Comparison of ENCODE assay signal across 16 cellular contexts in genomic region chr6:157551041-157551832, GRCh38.
A peak's percentile ranks its signal among the peaks of the same experiment; 100 is the strongest.
DNase-seq lines count a peak whose midpoint lies in the region; ATAC-seq and TF ChIP-seq lines count a peak whose summit lies in the region.
"Had no signal": no experiment of that assay in that cellular context is flagged by ENCODE, and none has a peak within 500 bp of the region (broad histone marks: within the 10 kb centered on the region; RNA-seq: fewer than 3 reads in every experiment).

No MANE protein-coding gene starts in this region.

- peaks cover 35% of the 10 kb centered on the region for H3K27me3 Mint-ChIP-seq in activated naive CD4-positive, alpha-beta T cell treated with anti-CD3 and anti-CD28 coated beads, Interleukin-2, amount 10 ng/mL, durations not matched to agents 7 days and 5 days
- peaks cover 16% of the 10 kb centered on the region for H3K27me3 Mint-ChIP-seq in T-helper 17 cell
- H3K27me3 Mint-ChIP-seq in chondrocyte (ENCODE audit: low read depth): peaks cover 2% of the 10 kb centered on the region

- TF ChIP-seq CTCF in spleen (IDR thresholded peaks at IDR 0.05 in 8 of 11, conservative IDR thresholded peaks at IDR 0.05 in 3 of 11): no peak
- no peak for TF ChIP-seq CTCF in chondrocyte (IDR thresholded peaks at IDR 0.05)
- TF ChIP-seq CTCF in ovary (IDR thresholded peaks at IDR 0.05): no peak

- whole genome bisulfite sequencing in spleen, 5 donors: 78 to 87% (median 83%) methylated on average over 6 of the region's 6 CpGs
- 82 to 88% (median 85%) methylated on average over 6 of the region's 6 CpGs for WGBS in ovary, 3 donors

- TF ChIP-seq EP300 in ovary (IDR thresholded peaks at IDR 0.05): no peak

- H3K36me3 ChIP-seq in iPS-18a (ENCODE audit: control insufficient read depth, low read depth, low read length) (no peaks in the 10 kb centered on the region), spleen (no peaks in the 10 kb centered on the region), ovary (no peaks in the 10 kb centered on the region)

- H3K9me3 Mint-ChIP-seq in activated naive CD4-positive, alpha-beta T cell treated with anti-CD3 and anti-CD28 coated beads, Interleukin-2, amount 10 ng/mL, durations not matched to agents 7 days and 5 days: peaks cover 2% of the 10 kb centered on the region
- H3K9me3 Mint-ChIP-seq in chondrocyte (ENCODE audit: low read depth): no peaks in the 10 kb centered on the region
- H3K9me3 Mint-ChIP-seq: dendritic cell treated with granulocyte-macrophage colony-stimulating factor and Interleukin-4, amounts not matched to agents 40 ng/mL and 50 ng/mL, for 4 days had no signal

- no peak for DNase-seq in activated naive CD4-positive, alpha-beta T cell treated with anti-CD3 and anti-CD28 coated beads, Interleukin-2, amount 10 ng/mL, durations not matched to agents 7 days and 5 days
- no peak for DNase-seq in activated naive CD4-positive, alpha-beta T cell treated with Interleukin-2 at 50 U/mL for 16 hours
- DNase-seq in T-helper 17 cell (no peak), spleen (no peak), chondrocyte (ENCODE audit: low spot score) (no peak), ovary (no peak)
- DNase-seq: ACHN, amniotic stem cell, NCI-H1092 treated with DMSO at 0.1 percent for 48 hours, NCI-H446, posterior cingulate gyrus, testis had no signal

- H3K4me3 ChIP-seq in iPS-18a (ENCODE audit: low read length) (peak overlapping the region; percentile 21), spleen (no peak overlapping the region), ovary (no peak overlapping the region)
- H3K4me3 ChIP-seq: testis had no signal

- TF ChIP-seq POLR2A in spleen (IDR thresholded peaks at IDR 0.05) (no peak), ovary (IDR thresholded peaks at IDR 0.05) (no peak)

- H3K4me1 ChIP-seq in iPS-18a (ENCODE audit: control insufficient read depth, low read depth, low read length): peaks cover 51% of the 10 kb centered on the region
- H3K4me1 ChIP-seq in spleen: peaks cover 23 to 49% (median 31%) of the 10 kb centered on the region in 6 donors
- H3K4me1 ChIP-seq in ovary (ENCODE audit: insufficient read depth): no peaks in the 10 kb centered on the region
- H3K4me1 ChIP-seq: testis had no signal

- CTCF ChIA-PET in activated naive CD4-positive, alpha-beta T cell treated with anti-CD3 and anti-CD28 coated beads, Interleukin-2, amount 10 ng/mL, durations not matched to agents 7 days and 5 days (lab: Charles Lee): interaction anchor here (1.1 kb wide), 1 partner anchor 19 kb away, joined by 3 read pairs; no protein-coding TSS in a partner anchor

- intact Hi-C loops in spleen (cut with DNase I; ENCODE audit: low total_unique reads): no loop called here
- intact Hi-C loops in ovary (cut with DNase I): no loop called here

- peak overlapping the region; percentile 32 for H3K9ac ChIP-seq in iPS-18a (ENCODE audit: low read length)

- H3K36me3 Mint-ChIP-seq in activated naive CD4-positive, alpha-beta T cell treated with anti-CD3 and anti-CD28 coated beads, Interleukin-2, amount 10 ng/mL, durations not matched to agents 7 days and 5 days: no peaks in the 10 kb centered on the region
- H3K36me3 Mint-ChIP-seq in T-helper 17 cell (ENCODE audit: low read depth) (peaks cover 5% of the 10 kb centered on the region), chondrocyte (ENCODE audit: low read depth) (peaks cover 2% of the 10 kb centered on the region)

- H3K4me1 Mint-ChIP-seq in activated naive CD4-positive, alpha-beta T cell treated with anti-CD3 and anti-CD28 coated beads, Interleukin-2, amount 10 ng/mL, durations not matched to agents 7 days and 5 days: peaks cover 25% of the 10 kb centered on the region
- H3K4me1 Mint-ChIP-seq in T-helper 17 cell (peaks cover 16% of the 10 kb centered on the region), chondrocyte (ENCODE audit: low read depth) (no peaks in the 10 kb centered on the region)

- H3K9me3 ChIP-seq in T-helper 17 cell (ENCODE audit: control insufficient read depth, low read length, poor library complexity, severe bottlenecking) (no peaks in the 10 kb centered on the region), iPS-18a (ENCODE audit: control insufficient read depth, low read depth, low read length) (no peaks in the 10 kb centered on the region), spleen (no peaks in the 10 kb centered on the region), ovary (no peaks in the 10 kb centered on the region)
- H3K9me3 ChIP-seq: testis had no signal

- no peaks in the 10 kb centered on the region for H3K27me3 ChIP-seq in iPS-18a (ENCODE audit: control insufficient read depth, insufficient read depth, low read length)
- no peaks in the 10 kb centered on the region for H3K27me3 ChIP-seq in spleen (replicated peaks in 1 of 7)
- H3K27me3 ChIP-seq in ovary: no peaks in the 10 kb centered on the region
- H3K27me3 ChIP-seq: testis had no signal

- H3K27ac ChIP-seq in iPS-18a (ENCODE audit: low read length): peak overlapping the region; percentile 61
- H3K27ac ChIP-seq in spleen: peak overlapping the region in 5 of 8 donors; percentile 22 to 76 (median 64)
- H3K27ac ChIP-seq in ovary: no peak overlapping the region
- H3K27ac ChIP-seq: testis, VCaP had no signal

- ATAC-seq in T-helper 17 cell (no peak), HG03108 (IDR thresholded peaks at IDR 0.05; ENCODE audit: unreplicated experiment) (no peak)

- peak overlapping the region; percentile 1 for H3K27ac Mint-ChIP-seq in activated naive CD4-positive, alpha-beta T cell treated with anti-CD3 and anti-CD28 coated beads, Interleukin-2, amount 10 ng/mL, durations not matched to agents 7 days and 5 days
- H3K27ac Mint-ChIP-seq in T-helper 17 cell (peak overlapping the region; percentile 45), chondrocyte (ENCODE audit: unreplicated experiment) (no peak overlapping the region)
- H3K27ac Mint-ChIP-seq: dendritic cell treated with granulocyte-macrophage colony-stimulating factor and Interleukin-4, amounts not matched to agents 40 ng/mL and 50 ng/mL, for 4 days had no signal

- no peak overlapping the region for H3K4me3 Mint-ChIP-seq in activated naive CD4-positive, alpha-beta T cell treated with anti-CD3 and anti-CD28 coated beads, Interleukin-2, amount 10 ng/mL, durations not matched to agents 7 days and 5 days
- H3K4me3 Mint-ChIP-seq in T-helper 17 cell (peak overlapping the region; percentile 16), chondrocyte (ENCODE audit: unreplicated experiment) (no peak overlapping the region)
- H3K4me3 Mint-ChIP-seq: dendritic cell treated with granulocyte-macrophage colony-stimulating factor and Interleukin-4, amounts not matched to agents 40 ng/mL and 50 ng/mL, for 4 days had no signal

Comparison
In these comparisons a context has a peak if more than half of its experiments do, and no peak if none do; other contexts are left out.
1. H3K27ac ChIP-seq: peak in iPS-18a (single experiment) and spleen (5 of 8); none in ovary (0 of 2).